20 cellular contexts compared by ENCODE assay signal in genomic region chr10:122281751-122282150, GRCh38. TPM values are rescaled to one million over a fixed set of nuclear protein-coding genes. Genes with fewer than 3 reads are reported as not detected.
"Had no signal": no experiment of that assay in that cellular context is flagged by ENCODE, and none has a peak within 500 bp of the region (broad histone marks: within the 10 kb centered on the region; RNA-seq: fewer than 3 reads in every experiment).

No MANE protein-coding gene starts in this region.

- H3K36me3 ChIP-seq: esophagus muscularis mucosa, left lung had no signal

- H3K4me2 ChIP-seq: SK-N-SH had no signal

- H3K9me2 ChIP-seq: SK-N-SH had no signal

- H3K4me1 ChIP-seq: left lung had no signal

- ATAC-seq: foreskin keratinocyte, left lung had no signal

- H3K27ac ChIP-seq: esophagus muscularis mucosa, foreskin keratinocyte, left lung, skin epidermis had no signal

- H3K9me3 ChIP-seq: esophagus muscularis mucosa, left lung, SK-N-SH had no signal

- DNase-seq: activated B cell treated with CpG ODN at 0.5 μM for 24 hours; activated CD4-positive, alpha-beta T cell treated with anti-CD3 and anti-CD28 coated beads, Interleukin-2, amount 10 ng/mL, durations not matched to agents 7 days and 5 days; activated effector memory CD4-positive, alpha-beta T cell treated with anti-CD3 and anti-CD28 coated beads, Interleukin-2, amount 50 U/mL, for 16 hours; activated T-cell treated with anti-CD3 and anti-CD28 coated beads, Interleukin-2, amount 50 U/mL, for 1 hour; amniotic stem cell; dorsolateral prefrontal cortex; immature natural killer cell; nephron progenitor cell; SK-N-SH; stimulated activated naive B cell treated with anti-CD40 and anti-IgM and Interleukin-4, amounts not matched to agents 10 μg/mL and 1 μg/mL and 100 μg/mL, for 72 hours; trophoblast cell had no signal

- H3K27me3 ChIP-seq: dorsolateral prefrontal cortex, esophagus muscularis mucosa, foreskin keratinocyte had no signal

- H3K4me3 ChIP-seq: dorsolateral prefrontal cortex, esophagus muscularis mucosa, left lung, skin epidermis had no signal

- H3K9ac ChIP-seq: SK-N-SH had no signal

RNA-seq across cellular contexts. Expression of gene BTBD16, which starts 10.7 kb away (rescaled TPM):
- total RNA-seq: activated B cell treated with CpG ODN at 0.5 μM for 24 hours; activated CD4-positive, alpha-beta T cell treated with anti-CD3 and anti-CD28 coated beads, Interleukin-2, amount 10 ng/mL, durations not matched to agents 7 days and 5 days; activated naive CD4-positive, alpha-beta T cell treated with anti-CD3 and anti-CD28 coated beads, Interleukin-2, amount 50 U/mL, for 72 hours; cerebellum; osteocyte; subcutaneous adipose tissue; T-helper 1 cell treated with Interleukin-12 subunit alpha and Interleukin-12 subunit beta and Interleukin-4 antibody, amounts not matched to agents 30 ng/mL and 1 ng/mL, for 36 hours had no signal
- polyA plus RNA-seq: immature natural killer cell, SK-N-SH had no signal
